In genomic region chr14:65664436-65664835, GRCh38 we compare ENCODE assay signal across 1 cellular context.
TF ChIP-seq lines count a peak whose summit lies in the region.

No MANE protein-coding gene starts in this region.

TF ChIP-seq in H1, 55 proteins besides CTCF, POLR2A, EP300 and RAD21:
- TF ChIP-seq CHD7 (IDR thresholded peaks at IDR 0.05; ENCODE audit: insufficient replicate concordance, low read length) (peak; percentile 30), RFX5 (IDR thresholded peaks at IDR 0.05; ENCODE audit: borderline replicate concordance, low read depth, low read length) (no peak), USF2 (IDR thresholded peaks at IDR 0.05; ENCODE audit: low read length) (no peak), CHD2 (IDR thresholded peaks at IDR 0.05; ENCODE audit: low read length) (no peak), SP4 (IDR thresholded peaks at IDR 0.05; ENCODE audit: low read length) (no peak), RXRA (IDR thresholded peaks at IDR 0.05; ENCODE audit: insufficient read depth, low read depth, low read length) (no peak), HDAC6 (IDR thresholded peaks at IDR 0.05; ENCODE audit: low read depth, low read length) (no peak)
